In the genomic region with DNA sequence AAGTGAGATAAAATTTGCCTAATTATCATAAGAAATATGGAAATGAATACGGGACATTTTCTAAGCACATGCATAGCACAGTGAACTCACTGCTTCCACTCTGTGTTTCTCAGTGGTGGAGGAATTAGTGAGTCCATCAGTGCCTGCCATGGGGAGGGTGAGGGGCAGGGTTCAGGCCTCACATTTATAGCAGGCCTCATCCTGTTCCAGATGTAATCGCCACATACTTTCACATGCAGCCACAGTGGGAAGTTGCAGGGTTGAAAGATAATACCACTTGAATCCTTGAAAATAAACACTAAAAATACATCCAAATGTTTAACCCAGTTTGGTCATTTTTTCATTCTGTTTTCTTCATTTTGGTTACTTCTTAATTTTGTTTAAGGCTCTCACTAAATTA, we compare ENCODE assay signal across 21 cellular contexts.
"Had no signal": no experiment of that assay in that cellular context is flagged by ENCODE, and none has a peak within 500 bp of the region (broad histone marks: within the 10 kb centered on the region; RNA-seq: fewer than 3 reads in every experiment).

No MANE protein-coding gene starts in this region.

- H3K27ac ChIP-seq: coronary artery, dorsolateral prefrontal cortex, gastroesophageal sphincter, hepatocyte, right lobe of liver, tibial nerve had no signal

- H2AFZ ChIP-seq: hepatocyte had no signal

- H3K27me3 ChIP-seq: body of pancreas, dorsolateral prefrontal cortex, gastroesophageal sphincter, hepatocyte, right lobe of liver, tibial nerve had no signal

- H3K79me2 ChIP-seq: hepatocyte had no signal

- DNase-seq: activated CD4-positive, alpha-beta T cell treated with anti-CD3 and anti-CD28 coated beads, Interleukin-2, amount 50 U/mL, for 1 hour; activated CD8-positive, alpha-beta T cell treated with anti-CD3 and anti-CD28 coated beads for 36 hours; activated naive CD4-positive, alpha-beta T cell; activated T-cell treated with anti-CD3 and anti-CD28 coated beads, Interleukin-2, amount 50 U/mL, for 48 hours; aorta; dorsolateral prefrontal cortex; effector memory CD4-positive, alpha-beta T cell; left cardiac atrium; left ventricle myocardium superior; right lobe of liver; stimulated activated CD4-positive, alpha-beta T cell treated with anti-CD3 and anti-CD28 coated beads, Interleukin-2, amount 100 ng/mL, for 48 hours; stimulated activated naive CD4-positive, alpha-beta T cell treated with Interleukin-2 at 50 U/mL for 16 hours; T1000 had no signal

- H3K4me1 ChIP-seq: gastroesophageal sphincter, right lobe of liver, tibial nerve had no signal

- H3K36me3 ChIP-seq: gastroesophageal sphincter, right lobe of liver, tibial nerve had no signal

- H3K4me3 ChIP-seq: body of pancreas, coronary artery, dorsolateral prefrontal cortex, gastroesophageal sphincter, hepatocyte, right lobe of liver, tibial nerve had no signal

- H3K9me3 ChIP-seq: gastroesophageal sphincter, right lobe of liver, tibial nerve had no signal

- ATAC-seq: activated CD8-positive, alpha-beta T cell treated with anti-CD3 and anti-CD28 coated beads for 36 hours; activated naive CD4-positive, alpha-beta T cell treated with anti-CD3 and anti-CD28 coated beads, Interleukin-2, amount 50 U/mL, for 72 hours; body of pancreas; gastroesophageal sphincter; left cardiac atrium; left ventricle myocardium superior; right lobe of liver; WTC11 had no signal

- FAIRE-seq: keratinocyte had no signal

- H3K4me2 ChIP-seq: hepatocyte had no signal
